In genomic region chr6:15280023-15280422, GRCh38 we compare ENCODE assay signal across 10 cellular contexts. TPM values are rescaled to one million over a fixed set of nuclear protein-coding genes. Genes with fewer than 3 reads are reported as not detected.
DNase-seq lines count a peak whose midpoint lies in the region; ATAC-seq and TF ChIP-seq lines count a peak whose summit lies in the region.
"Had no signal": no experiment of that assay in that cellular context is flagged by ENCODE, and none has a peak within 500 bp of the region (broad histone marks: within the 10 kb centered on the region; RNA-seq: fewer than 3 reads in every experiment).

No MANE protein-coding gene starts in this region.

- H3K36me3 ChIP-seq in BLaER1 (peaks cover 50% of the 10 kb centered on the region), PC-3 (ENCODE audit: low read depth, low read length) (no peaks in the 10 kb centered on the region)
- no peaks in the 10 kb centered on the region for H3K36me3 ChIP-seq in CD4-positive, alpha-beta memory T cell (ENCODE audit: insufficient read depth, low read length)
- H3K36me3 ChIP-seq: HAP-1 had no signal

- no peaks in the 10 kb centered on the region for H3K9me2 ChIP-seq in PC-3 (replicated peaks; ENCODE audit: low read length)

- BruUV-seq in PC-3 (replicated peaks; lab: Mats Ljungman, UMichigan) = no TSS peak

- H3K9ac ChIP-seq in BLaER1 = no peak overlapping the region
- no peak overlapping the region for H3K9ac ChIP-seq in PC-3 (ENCODE audit: low read length)

- no peak overlapping the region for H2AFZ ChIP-seq in PC-3 (ENCODE audit: low read length)

- H3K4me2 ChIP-seq in BLaER1 (peak overlapping the region; percentile 62), PC-3 (ENCODE audit: low read length) (peak overlapping the region; percentile 13; the same call in 1 of the 2 replicates)

- no peaks in the 10 kb centered on the region for H3K27me3 Mint-ChIP-seq in naive thymus-derived CD8-positive, alpha-beta T cell
- no peaks in the 10 kb centered on the region for H3K27me3 Mint-ChIP-seq in CD4-positive, alpha-beta memory T cell
- H3K27me3 Mint-ChIP-seq: CD4-positive, CD25-positive, alpha-beta regulatory T cell had no signal

- H3K9me3 ChIP-seq in BLaER1 = peaks cover 14% of the 10 kb centered on the region
- no peaks in the 10 kb centered on the region for H3K9me3 ChIP-seq in PC-3 (ENCODE audit: low read length)
- no peaks in the 10 kb centered on the region for H3K9me3 ChIP-seq in CD4-positive, alpha-beta memory T cell (ENCODE audit: control insufficient read depth in 1 of 2, low read length in 2 of 2)
- H3K9me3 ChIP-seq: HAP-1 had no signal

- ATAC-seq in PC-3 (peak; percentile 30), GM18520 (IDR thresholded peaks at IDR 0.05; ENCODE audit: unreplicated experiment) (no peak), HG03025 (IDR thresholded peaks at IDR 0.05; ENCODE audit: low FRiP score, unreplicated experiment) (no peak), HG02763 (IDR thresholded peaks at IDR 0.05; ENCODE audit: unreplicated experiment) (no peak)
- ATAC-seq in naive thymus-derived CD8-positive, alpha-beta T cell = no peak

- peaks cover 38 to 81% (median 78%) of the 10 kb centered on the region in 4 donors for H3K4me1 Mint-ChIP-seq in naive thymus-derived CD8-positive, alpha-beta T cell
- peaks cover 40 to 76% (median 58%) of the 10 kb centered on the region in 4 donors for H3K4me1 Mint-ChIP-seq in CD4-positive, alpha-beta memory T cell

- H3F3A ChIP-seq in PC-3 (ENCODE audit: low read length, unreplicated experiment) = no peaks in the 10 kb centered on the region

- peak; percentile 30 for DNase-seq in PC-3
- peak; percentile 68 for DNase-seq in fibroblast of mammary gland (ENCODE audit: low read depth)
- no peak for DNase-seq in naive thymus-derived CD8-positive, alpha-beta T cell
- no peak for DNase-seq in CD4-positive, alpha-beta memory T cell
- DNase-seq: CD4-positive, CD25-positive, alpha-beta regulatory T cell had no signal

- H3K79me2 ChIP-seq in PC-3 (ENCODE audit: low read length) = peaks cover 86% of the 10 kb centered on the region

- no peak overlapping the region for H3K4me3 ChIP-seq in BLaER1
- H3K4me3 ChIP-seq in PC-3 (ENCODE audit: low read length) = no peak overlapping the region
- H3K4me3 ChIP-seq in fibroblast of mammary gland (ENCODE audit: control insufficient read depth, low read depth, low read length) = no peak overlapping the region
- H3K4me3 ChIP-seq in CD4-positive, alpha-beta memory T cell (ENCODE audit: low read length in 2 of 2) = no peak overlapping the region
- H3K4me3 ChIP-seq: HAP-1 had no signal

- no peaks in the 10 kb centered on the region for H3K9me3 Mint-ChIP-seq in naive thymus-derived CD8-positive, alpha-beta T cell
- H3K9me3 Mint-ChIP-seq in CD4-positive, alpha-beta memory T cell = no peaks in the 10 kb centered on the region
- H3K9me3 Mint-ChIP-seq: CD4-positive, CD25-positive, alpha-beta regulatory T cell had no signal

- CTCF ChIA-PET in PC-3 (lab: Charles Lee) = no interaction called here
- CTCF ChIA-PET in CD4-positive, alpha-beta memory T cell (lab: Charles Lee; ENCODE audit: partially characterized antibody) = no interaction called here

- POLR2A ChIA-PET in PC-3 (lab: Charles Lee; ENCODE audit: unreplicated experiment) = no interaction called here
- POLR2A ChIA-PET in naive thymus-derived CD8-positive, alpha-beta T cell (lab: Charles Lee) = interaction anchor here (1.1 to 1.8 kb wide), 2 partner anchors 12 to 31 kb away, joined by 3 to 4 read pairs; no protein-coding TSS in a partner anchor
- POLR2A ChIA-PET in CD4-positive, alpha-beta memory T cell (lab: Charles Lee; ENCODE audit: partially characterized antibody) = no interaction called here

- H3K27ac ChIP-seq in BLaER1 (no peak overlapping the region), PC-3 (ENCODE audit: low read length) (no peak overlapping the region)
- no peak overlapping the region for H3K27ac ChIP-seq in CD4-positive, alpha-beta memory T cell (ENCODE audit: low read depth, low read length)

- H3K27me3 ChIP-seq in BLaER1 (no peaks in the 10 kb centered on the region), PC-3 (ENCODE audit: low read length) (no peaks in the 10 kb centered on the region)
- no peaks in the 10 kb centered on the region for H3K27me3 ChIP-seq in CD4-positive, alpha-beta memory T cell (ENCODE audit: insufficient read depth, low read length)

- H3K36me3 Mint-ChIP-seq in naive thymus-derived CD8-positive, alpha-beta T cell = peaks cover 0 to 2% (median 0%) of the 10 kb centered on the region in 3 donors
- no peaks in the 10 kb centered on the region for H3K36me3 Mint-ChIP-seq in CD4-positive, alpha-beta memory T cell
- H3K36me3 Mint-ChIP-seq: CD4-positive, CD25-positive, alpha-beta regulatory T cell had no signal

- H4K20me1 ChIP-seq in BLaER1 (peaks cover 100% of the 10 kb centered on the region), PC-3 (ENCODE audit: low read length) (peaks cover 25% of the 10 kb centered on the region; the same call in 1 of the 2 replicates)

- intact Hi-C loops in PC-3 (cut with micrococcal nuclease) = no loop called here
- intact Hi-C loops in CD4-positive, alpha-beta memory T cell (cut with micrococcal nuclease) = no loop called here

- H3K27ac Mint-ChIP-seq in naive thymus-derived CD8-positive, alpha-beta T cell = peak overlapping the region in 7 of 10 donors; percentile 2 to 81 (median 41)
- H3K27ac Mint-ChIP-seq in CD4-positive, alpha-beta memory T cell = peak overlapping the region in 2 of 7 donors; percentile 14 to 61

- H3K4me1 ChIP-seq in BLaER1 (peaks cover 64% of the 10 kb centered on the region), PC-3 (ENCODE audit: insufficient read depth, low read length) (peaks cover 37% of the 10 kb centered on the region)
- peaks cover 35% of the 10 kb centered on the region for H3K4me1 ChIP-seq in CD4-positive, alpha-beta memory T cell (ENCODE audit: insufficient read depth, low read length)

- H3K4me3 Mint-ChIP-seq in naive thymus-derived CD8-positive, alpha-beta T cell = peak overlapping the region in 2 of 10 donors; percentile 16 to 34
- no peak overlapping the region for H3K4me3 Mint-ChIP-seq in CD4-positive, alpha-beta memory T cell

- TF ChIP-seq CTCF in PC-3 (conservative IDR thresholded peaks at IDR 0.05; ENCODE audit: low read depth, low read length) (no peak), fibroblast of mammary gland (conservative IDR thresholded peaks at IDR 0.05; ENCODE audit: control insufficient read depth, insufficient read depth, low read depth, low read length) (no peak)

RNA-seq across cellular contexts. Expression of gene JARID2, which starts 34.2 kb away (rescaled TPM):
- 11.0 and 13.1 TPM in 2 replicates for total RNA-seq in PC-3 (2014; rRNA removed)
- total RNA-seq in naive thymus-derived CD8-positive, alpha-beta T cell = 10 to 100 TPM; 23.0 to 23.5 TPM
- 10 to 100 TPM in 2 of 3 donors, 1 to 10 TPM in 1; 7.6 to 11.8 (median 10.1) TPM for polyA plus RNA-seq in naive thymus-derived CD8-positive, alpha-beta T cell
- 10 to 100 TPM; 20.2 to 21.6 TPM for total RNA-seq in CD4-positive, alpha-beta memory T cell
- polyA plus RNA-seq in CD4-positive, alpha-beta memory T cell = 10 to 100 TPM in 1 of 2 donors, 1 to 10 TPM in 1; 2.4 to 11.7 TPM

Comparison
In these comparisons a context has a peak if more than half of its experiments do, and no peak if none do; other contexts are left out.
1. DNase-seq: peak in PC-3 (single experiment) and fibroblast of mammary gland (single experiment); none in naive thymus-derived CD8-positive, alpha-beta T cell (0 of 10) and CD4-positive, alpha-beta memory T cell (0 of 5).